In the genomic region with DNA sequence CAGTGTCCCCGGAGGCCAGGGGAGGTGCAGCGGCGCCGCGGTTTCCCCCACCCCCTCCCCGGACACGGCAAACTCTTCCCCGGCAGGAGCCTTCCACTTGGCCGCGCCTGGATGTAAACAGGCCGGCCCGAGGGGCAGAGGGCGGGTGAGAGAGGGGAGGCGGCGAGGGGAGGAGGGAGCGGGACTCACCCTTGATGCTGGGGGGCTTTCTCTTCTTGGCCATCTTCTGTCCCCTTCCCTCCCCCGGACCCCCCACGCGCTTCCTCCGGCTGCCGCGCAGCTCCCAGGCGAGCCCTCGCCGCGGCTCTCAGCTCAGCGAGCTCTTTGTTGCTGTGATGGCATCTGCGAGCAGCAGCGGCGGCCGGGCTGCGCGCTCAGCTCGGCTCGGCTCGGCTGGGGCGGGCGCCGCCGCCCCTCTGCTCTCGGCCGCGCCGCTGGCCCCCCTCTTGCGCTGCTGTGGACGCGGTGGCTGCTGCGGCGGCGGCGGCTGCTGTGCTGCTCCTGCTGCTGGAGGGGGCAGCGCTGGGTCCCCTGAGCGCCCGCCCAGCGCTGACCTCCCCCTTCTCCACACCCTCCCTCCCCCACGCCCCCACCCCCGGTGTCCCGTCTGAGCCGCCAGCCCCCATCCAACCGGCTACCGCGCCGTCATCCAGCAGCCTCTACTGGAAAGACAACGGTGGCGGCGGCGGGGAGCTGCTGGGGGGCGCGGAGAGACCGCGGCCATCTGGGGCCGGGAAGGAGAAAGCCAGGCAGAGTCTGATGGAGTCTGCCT, we compare ENCODE assay signal across 9 cellular contexts. TPM values are rescaled to one million over a fixed set of nuclear protein-coding genes. Genes with fewer than 3 reads are reported as not detected.
DNase-seq lines count a peak whose midpoint lies in the region; ATAC-seq and TF ChIP-seq lines count a peak whose summit lies in the region.
"Had no signal": no experiment of that assay in that cellular context is flagged by ENCODE, and none has a peak within 500 bp of the region (broad histone marks: within the 10 kb centered on the region; RNA-seq: fewer than 3 reads in every experiment).

No MANE protein-coding gene starts in this region.

- H3K4me3 Mint-ChIP-seq in HFFc6 (peak overlapping the region; percentile 61), chondrocyte (ENCODE audit: unreplicated experiment) (peak overlapping the region; percentile 46)
- peak overlapping the region; percentile 44 to 64 for H3K4me3 Mint-ChIP-seq in stimulated activated naive B cell treated with anti-CD40 and anti-IgM and Interleukin-4, amounts not matched to agents 10 μg/mL and 1 μg/mL and 100 μg/mL, for 72 hours

- peak; percentile 33 for DNase-seq in ELF-1 (ENCODE audit: low read depth, low spot score)
- no peak for DNase-seq in HFFc6
- DNase-seq in RWPE2 (ENCODE audit: low spot score), result no peak
- DNase-seq in chondrocyte (ENCODE audit: low spot score), result peak; percentile 63
- DNase-seq in kidney epithelial cell (ENCODE audit: low read depth), result no peak
- DNase-seq in stimulated activated naive B cell treated with anti-CD40 and anti-IgM and Interleukin-4, amounts not matched to agents 10 μg/mL and 1 μg/mL and 100 μg/mL, for 72 hours, result no peak
- DNase-seq in SHP77 treated with DMSO at 0.1 percent for 48 hours (lab: John Stamatoyannopoulos, UW), result no peak

- H3K27ac ChIP-seq in RWPE2 (ENCODE audit: poor library complexity, severe bottlenecking), result no peak overlapping the region

- peak; percentile 73 for ATAC-seq in RWPE2 (ENCODE audit: low read depth)
- ATAC-seq in stimulated activated naive B cell treated with anti-CD40 and anti-IgM and Interleukin-4, amounts not matched to agents 10 μg/mL and 1 μg/mL and 100 μg/mL, for 72 hours (replicated peaks), result peak; percentile 48 to 55
- ATAC-seq in GM18873 (IDR thresholded peaks at IDR 0.05; ENCODE audit: low FRiP score, unreplicated experiment), result no peak

- H3K27me3 Mint-ChIP-seq in HFFc6 (ENCODE audit: insufficient read depth) (peaks cover 13% of the 10 kb centered on the region), chondrocyte (ENCODE audit: low read depth) (peaks cover 68% of the 10 kb centered on the region)
- H3K27me3 Mint-ChIP-seq in stimulated activated naive B cell treated with anti-CD40 and anti-IgM and Interleukin-4, amounts not matched to agents 10 μg/mL and 1 μg/mL and 100 μg/mL, for 72 hours, result peaks cover 62 to 88% of the 10 kb centered on the region in 2 donors

- no peaks in the 10 kb centered on the region for H3K9me3 ChIP-seq in RWPE2 (ENCODE audit: severe bottlenecking)

- no peak overlapping the region for H3K27ac Mint-ChIP-seq in HFFc6
- no peak overlapping the region for H3K27ac Mint-ChIP-seq in chondrocyte (ENCODE audit: unreplicated experiment)
- H3K27ac Mint-ChIP-seq in stimulated activated naive B cell treated with anti-CD40 and anti-IgM and Interleukin-4, amounts not matched to agents 10 μg/mL and 1 μg/mL and 100 μg/mL, for 72 hours, result no peak overlapping the region

- no peaks in the 10 kb centered on the region for H3K4me1 ChIP-seq in RWPE2 (ENCODE audit: insufficient read depth, poor library complexity, severe bottlenecking)

- H3K27me3 ChIP-seq in RWPE2 (ENCODE audit: insufficient read depth, poor library complexity, severe bottlenecking) (peaks cover 76% of the 10 kb centered on the region), kidney epithelial cell (ENCODE audit: control insufficient read depth, insufficient read depth, low read length) (peaks cover 25% of the 10 kb centered on the region)

- H3K36me3 ChIP-seq in RWPE2 (ENCODE audit: low read depth) (no peaks in the 10 kb centered on the region), kidney epithelial cell (ENCODE audit: control insufficient read depth, insufficient read depth, low read length) (no peaks in the 10 kb centered on the region)

- H3K36me3 Mint-ChIP-seq in HFFc6 (ENCODE audit: low read depth) (no peaks in the 10 kb centered on the region), chondrocyte (ENCODE audit: low read depth) (no peaks in the 10 kb centered on the region)
- no peaks in the 10 kb centered on the region for H3K36me3 Mint-ChIP-seq in stimulated activated naive B cell treated with anti-CD40 and anti-IgM and Interleukin-4, amounts not matched to agents 10 μg/mL and 1 μg/mL and 100 μg/mL, for 72 hours

- H3K4me1 Mint-ChIP-seq in HFFc6 (ENCODE audit: low read depth) (no peaks in the 10 kb centered on the region), chondrocyte (ENCODE audit: low read depth) (peaks cover 19% of the 10 kb centered on the region)
- H3K4me1 Mint-ChIP-seq in stimulated activated naive B cell treated with anti-CD40 and anti-IgM and Interleukin-4, amounts not matched to agents 10 μg/mL and 1 μg/mL and 100 μg/mL, for 72 hours, result peaks cover 16 to 22% of the 10 kb centered on the region in 2 donors

- peak overlapping the region; percentile 5 for H3K4me3 ChIP-seq in RWPE2 (ENCODE audit: severe bottlenecking)
- peak overlapping the region; percentile 51 for H3K4me3 ChIP-seq in kidney epithelial cell (ENCODE audit: low read depth, low read length)

- H3K9me3 Mint-ChIP-seq in HFFc6, result no peaks in the 10 kb centered on the region; the same call in 1 of the 2 replicates
- no peaks in the 10 kb centered on the region for H3K9me3 Mint-ChIP-seq in chondrocyte (ENCODE audit: low read depth)
- peaks cover 0 to 3% of the 10 kb centered on the region in 2 donors for H3K9me3 Mint-ChIP-seq in stimulated activated naive B cell treated with anti-CD40 and anti-IgM and Interleukin-4, amounts not matched to agents 10 μg/mL and 1 μg/mL and 100 μg/mL, for 72 hours

- no peak for TF ChIP-seq CTCF in HFFc6 (IDR thresholded peaks at IDR 0.05)
- no peak for TF ChIP-seq CTCF in RWPE2 (IDR thresholded peaks at IDR 0.05; ENCODE audit: poor library complexity, severe bottlenecking)
- TF ChIP-seq CTCF in chondrocyte (IDR thresholded peaks at IDR 0.05), result no peak
- no peak for TF ChIP-seq CTCF in kidney epithelial cell (IDR thresholded peaks at IDR 0.05; ENCODE audit: insufficient read depth, low read length, poor library complexity, severe bottlenecking)

RNA-seq across cellular contexts. Expression of gene SLC44A5, which starts 4.9 kb away (rescaled TPM):
- total RNA-seq in HFFc6 (2021; fragmentation: NEBNext Ultra II Directional; extraction: Animal tissue kit (Norgen Biotek cat#: 25700)), result not detected
- total RNA-seq in chondrocyte (0.18 to 0.39 TPM (median 0.20 TPM) in 3 replicates), kidney epithelial cell (3.7 and 4.4 TPM in 2 replicates)
- total RNA-seq: T-helper 1 cell treated with Interleukin-12 subunit alpha and Interleukin-12 subunit beta and Interleukin-4 antibody, amounts not matched to agents 30 ng/mL and 1 ng/mL, for 36 hours had no signal

Comparison
In these comparisons a context has a peak if more than half of its experiments do, and no peak if none do; other contexts are left out.
1. DNase-seq: peak in ELF-1 (single experiment) and chondrocyte (single experiment); none in HFFc6 (single experiment), RWPE2 (single experiment), kidney epithelial cell (single experiment), stimulated activated naive B cell treated with anti-CD40 and anti-IgM and Interleukin-4, amounts not matched to agents 10 μg/mL and 1 μg/mL and 100 μg/mL, for 72 hours (single experiment) and SHP77 treated with DMSO at 0.1 percent for 48 hours (single experiment).
2. Peak in every context shown above with its lines, with median percentiles within 50 percentile points of each other: H3K4me3 Mint-ChIP-seq.